15 cellular contexts compared by ENCODE assay signal in genomic region chr11:12485328-12485727, GRCh38.
A peak's percentile ranks its signal among the peaks of the same experiment; 100 is the strongest.
DNase-seq lines count a peak whose midpoint lies in the region; ATAC-seq, FAIRE-seq and TF ChIP-seq lines count a peak whose summit lies in the region.
"Had no signal": no experiment of that assay in that cellular context is flagged by ENCODE, and none has a peak within 500 bp of the region (broad histone marks: within the 10 kb centered on the region; RNA-seq: fewer than 3 reads in every experiment).

No MANE protein-coding gene starts in this region.

- in situ Hi-C loops in GM13976 (cut with MboI; ENCODE audit: low sequenced_read_pairs, unreplicated experiment), result no loop called here

- no peaks in the 10 kb centered on the region for H3K79me2 ChIP-seq in astrocyte (ENCODE audit: insufficient read depth, low read length)

- TF ChIP-seq POLR2A in gastroesophageal sphincter (IDR thresholded peaks at IDR 0.05), result no peak

- peaks cover 9% of the 10 kb centered on the region for H3K9me3 Mint-ChIP-seq in activated CD8-positive, alpha-beta T cell treated with anti-CD3 and anti-CD28 coated beads for 36 hours
- H3K9me3 Mint-ChIP-seq in activated CD8-positive, alpha-beta T cell treated with anti-CD3 and anti-CD28 coated beads, Interleukin-2, amount 10 ng/mL, durations not matched to agents 7 days and 5 days (ENCODE audit: insufficient read depth), result peaks cover 16% of the 10 kb centered on the region
- H3K9me3 Mint-ChIP-seq in astrocyte (ENCODE audit: unreplicated experiment), result peaks cover 14% of the 10 kb centered on the region

- H2AFZ ChIP-seq in astrocyte (ENCODE audit: low read depth, low read length), result no peak overlapping the region

- TF ChIP-seq CTCF in activated CD8-positive, alpha-beta T cell treated with anti-CD3 and anti-CD28 coated beads for 36 hours (IDR thresholded peaks at IDR 0.05), result peak; percentile 5
- TF ChIP-seq CTCF in astrocyte (IDR thresholded peaks at IDR 0.05; ENCODE audit: insufficient read depth, low read depth, low read length) (peak; percentile 60), gastroesophageal sphincter (IDR thresholded peaks at IDR 0.05) (peak; percentile 39 to 64 (median 54)), thoracic aorta (IDR thresholded peaks at IDR 0.05) (peak; percentile 46), GM13976 (IDR thresholded peaks at IDR 0.05; ENCODE audit: borderline replicate concordance, control extremely low read depth, extremely low read depth, insufficient read depth, missing control alignments) (no peak)

- H4K20me1 ChIP-seq in astrocyte (ENCODE audit: insufficient read depth, low read length), result no peaks in the 10 kb centered on the region

- POLR2A ChIA-PET in activated CD8-positive, alpha-beta T cell treated with anti-CD3 and anti-CD28 coated beads for 36 hours (lab: Charles Lee), result no interaction called here
- POLR2A ChIA-PET in activated CD8-positive, alpha-beta T cell treated with anti-CD3 and anti-CD28 coated beads, Interleukin-2, amount 10 ng/mL, durations not matched to agents 7 days and 5 days (lab: Charles Lee), result no interaction called here

- H3K4me1 Mint-ChIP-seq in activated CD8-positive, alpha-beta T cell treated with anti-CD3 and anti-CD28 coated beads for 36 hours (ENCODE audit: low read depth), result no peaks in the 10 kb centered on the region
- H3K4me1 Mint-ChIP-seq in activated CD8-positive, alpha-beta T cell treated with anti-CD3 and anti-CD28 coated beads, Interleukin-2, amount 10 ng/mL, durations not matched to agents 7 days and 5 days (ENCODE audit: low read depth), result no peaks in the 10 kb centered on the region
- H3K4me1 Mint-ChIP-seq in astrocyte (ENCODE audit: low read depth, unreplicated experiment), result peaks cover 9% of the 10 kb centered on the region

- intact Hi-C loops in activated CD8-positive, alpha-beta T cell treated with anti-CD3 and anti-CD28 coated beads for 36 hours (cut with micrococcal nuclease), result no loop called here

- no peak for ATAC-seq in activated CD8-positive, alpha-beta T cell treated with anti-CD3 and anti-CD28 coated beads for 36 hours
- ATAC-seq in activated CD8-positive, alpha-beta T cell treated with anti-CD3 and anti-CD28 coated beads, Interleukin-2, amount 10 ng/mL, durations not matched to agents 7 days and 5 days, result no peak
- ATAC-seq in gastroesophageal sphincter, result no peak
- ATAC-seq in thoracic aorta (ENCODE audit: insufficient number of reproducible peaks, low FRiP score, low read depth), result no peak
- ATAC-seq in GM21360 (IDR thresholded peaks at IDR 0.05; ENCODE audit: unreplicated experiment), result no peak
- no peak for ATAC-seq in GM18502 (IDR thresholded peaks at IDR 0.05; ENCODE audit: poor library complexity, unreplicated experiment)

- 89% methylated on average over 1 of the region's 1 CpG; no CpG with 5 or more reads in 1 of the 2 donors for WGBS in gastroesophageal sphincter (ENCODE audit: low coverage in 1 of 2), 2 donors

- H3K4me2 ChIP-seq in astrocyte (ENCODE audit: low read length), result no peak overlapping the region

- DNase-seq in activated CD8-positive, alpha-beta T cell treated with anti-CD3 and anti-CD28 coated beads for 36 hours, result no peak
- DNase-seq in activated CD8-positive, alpha-beta T cell treated with anti-CD3 and anti-CD28 coated beads, Interleukin-2, amount 10 ng/mL, durations not matched to agents 7 days and 5 days, result no peak
- DNase-seq in astrocyte (ENCODE audit: low read depth), result no peak
- DNase-seq in thoracic aorta (ENCODE audit: low spot score), result no peak
- no peak for DNase-seq in GM13976 (ENCODE audit: low spot score)
- DNase-seq: activated CD4-positive, CD25-positive, alpha-beta regulatory T cell treated with anti-CD3 and anti-CD28 coated beads, Interleukin-2, amount 50 U/mL, for 72 hours; activated gamma-delta T cell; NCI-H1092; NCI-H524 treated with DMSO at 0.1 percent for 48 hours had no signal

- H3K27me3 ChIP-seq in astrocyte (ENCODE audit: insufficient read depth, low read length), result no peaks in the 10 kb centered on the region
- H3K27me3 ChIP-seq in gastroesophageal sphincter, result no peaks in the 10 kb centered on the region
- H3K27me3 ChIP-seq in thoracic aorta (replicated peaks; ENCODE audit: insufficient read depth), result no peaks in the 10 kb centered on the region

- H3K27me3 Mint-ChIP-seq in activated CD8-positive, alpha-beta T cell treated with anti-CD3 and anti-CD28 coated beads for 36 hours, result peaks cover 8% of the 10 kb centered on the region
- H3K27me3 Mint-ChIP-seq in activated CD8-positive, alpha-beta T cell treated with anti-CD3 and anti-CD28 coated beads, Interleukin-2, amount 10 ng/mL, durations not matched to agents 7 days and 5 days (ENCODE audit: low read depth), result peaks cover 3% of the 10 kb centered on the region
- H3K27me3 Mint-ChIP-seq in astrocyte (ENCODE audit: low read depth, unreplicated experiment), result no peaks in the 10 kb centered on the region

- no peak for FAIRE-seq in astrocyte (lab: Jason Lieb, UNC)
- FAIRE-seq: A204.1 had no signal

- H3K27ac Mint-ChIP-seq in activated CD8-positive, alpha-beta T cell treated with anti-CD3 and anti-CD28 coated beads for 36 hours, result no peak overlapping the region
- no peak overlapping the region for H3K27ac Mint-ChIP-seq in activated CD8-positive, alpha-beta T cell treated with anti-CD3 and anti-CD28 coated beads, Interleukin-2, amount 10 ng/mL, durations not matched to agents 7 days and 5 days
- H3K27ac Mint-ChIP-seq in astrocyte (ENCODE audit: unreplicated experiment), result no peak overlapping the region
- H3K27ac Mint-ChIP-seq: dendritic cell treated with granulocyte-macrophage colony-stimulating factor and Interleukin-4, amounts not matched to agents 40 ng/mL and 50 ng/mL, for 4 days had no signal

- no peaks in the 10 kb centered on the region for H3K36me3 Mint-ChIP-seq in activated CD8-positive, alpha-beta T cell treated with anti-CD3 and anti-CD28 coated beads for 36 hours (ENCODE audit: low read depth)
- no peaks in the 10 kb centered on the region for H3K36me3 Mint-ChIP-seq in activated CD8-positive, alpha-beta T cell treated with anti-CD3 and anti-CD28 coated beads, Interleukin-2, amount 10 ng/mL, durations not matched to agents 7 days and 5 days (ENCODE audit: low read depth)
- H3K36me3 Mint-ChIP-seq in astrocyte (ENCODE audit: low read depth, unreplicated experiment), result peaks cover 35% of the 10 kb centered on the region

- no peak overlapping the region for H3K4me3 Mint-ChIP-seq in activated CD8-positive, alpha-beta T cell treated with anti-CD3 and anti-CD28 coated beads for 36 hours
- no peak overlapping the region for H3K4me3 Mint-ChIP-seq in activated CD8-positive, alpha-beta T cell treated with anti-CD3 and anti-CD28 coated beads, Interleukin-2, amount 10 ng/mL, durations not matched to agents 7 days and 5 days
- no peak overlapping the region for H3K4me3 Mint-ChIP-seq in astrocyte (ENCODE audit: unreplicated experiment)
- H3K4me3 Mint-ChIP-seq: dendritic cell treated with granulocyte-macrophage colony-stimulating factor and Interleukin-4, amounts not matched to agents 40 ng/mL and 50 ng/mL, for 4 days had no signal

- no peak for TF ChIP-seq EP300 in gastroesophageal sphincter (IDR thresholded peaks at IDR 0.05)

- H3K27ac ChIP-seq in astrocyte (ENCODE audit: low read depth, low read length) (no peak overlapping the region), gastroesophageal sphincter (no peak overlapping the region), thoracic aorta (no peak overlapping the region)
- H3K27ac ChIP-seq: SK-N-MC had no signal

- CTCF ChIA-PET in activated CD8-positive, alpha-beta T cell treated with anti-CD3 and anti-CD28 coated beads for 36 hours (lab: Charles Lee), result interaction anchor here (0.8 to 3.7 kb wide), 5 partner anchors 20 to 257 kb away, joined by 3 to 14 read pairs (median 3); no protein-coding TSS in a partner anchor
- CTCF ChIA-PET in activated CD8-positive, alpha-beta T cell treated with anti-CD3 and anti-CD28 coated beads, Interleukin-2, amount 10 ng/mL, durations not matched to agents 7 days and 5 days (lab: Charles Lee), result interaction anchor here (0.7 to 1.2 kb wide), 2 partner anchors 70 to 93 kb away, joined by 3 read pairs; no protein-coding TSS in a partner anchor

- H3K4me3 ChIP-seq in astrocyte (ENCODE audit: insufficient read depth, low read depth, low read length) (no peak overlapping the region), gastroesophageal sphincter (no peak overlapping the region), thoracic aorta (no peak overlapping the region)
- H3K4me3 ChIP-seq: SK-N-MC had no signal

- H3K36me3 ChIP-seq in astrocyte (ENCODE audit: insufficient read depth, low read length) (peaks cover 7% of the 10 kb centered on the region), gastroesophageal sphincter (peaks cover 0 to 56% of the 10 kb centered on the region in 2 donors), thoracic aorta (no peaks in the 10 kb centered on the region)

- H3K4me1 ChIP-seq in astrocyte (ENCODE audit: insufficient read depth, low read length) (no peaks in the 10 kb centered on the region), gastroesophageal sphincter (peaks cover 0 to 39% (median 0%) of the 10 kb centered on the region in 3 donors), thoracic aorta (ENCODE audit: control insufficient read depth in 1 of 2, low read depth in 2 of 2) (no peaks in the 10 kb centered on the region)

- peaks cover 6% of the 10 kb centered on the region for H3K9me3 ChIP-seq in astrocyte (ENCODE audit: insufficient read depth, low read depth, low read length)
- peaks cover 0 to 11% (median 0%) of the 10 kb centered on the region in 3 donors for H3K9me3 ChIP-seq in gastroesophageal sphincter
- peaks cover 6% of the 10 kb centered on the region for H3K9me3 ChIP-seq in thoracic aorta

- H3K9ac ChIP-seq in astrocyte (ENCODE audit: low read length), result no peak overlapping the region
